1 cellular context compared by ENCODE assay signal in genomic region chr20:23020230-23020629, GRCh38.
TF ChIP-seq lines count a peak whose summit lies in the region.

No MANE protein-coding gene starts in this region.

TF ChIP-seq in K562, 482 proteins besides CTCF, POLR2A, EP300 and RAD21 (continued from another document):
- TF ChIP-seq U2AF2 (optimal IDR thresholded peaks at IDR 0.05; ENCODE audit: low read depth, low read length) (no peak), ETS1 (conservative IDR thresholded peaks at IDR 0.05; ENCODE audit: control insufficient read depth, low read depth, low read length) (no peak), CBFA2T3 (IDR thresholded peaks at IDR 0.05) (no peak), ARNT (IDR thresholded peaks at IDR 0.05) (no peak), TCF7L2 (IDR thresholded peaks at IDR 0.05; ENCODE audit: low read depth, low read length) (no peak)
TF ChIP-seq in K562: peak in this region for 11.
